Comparison of ENCODE assay signal across 8 cellular contexts in the genomic region with DNA sequence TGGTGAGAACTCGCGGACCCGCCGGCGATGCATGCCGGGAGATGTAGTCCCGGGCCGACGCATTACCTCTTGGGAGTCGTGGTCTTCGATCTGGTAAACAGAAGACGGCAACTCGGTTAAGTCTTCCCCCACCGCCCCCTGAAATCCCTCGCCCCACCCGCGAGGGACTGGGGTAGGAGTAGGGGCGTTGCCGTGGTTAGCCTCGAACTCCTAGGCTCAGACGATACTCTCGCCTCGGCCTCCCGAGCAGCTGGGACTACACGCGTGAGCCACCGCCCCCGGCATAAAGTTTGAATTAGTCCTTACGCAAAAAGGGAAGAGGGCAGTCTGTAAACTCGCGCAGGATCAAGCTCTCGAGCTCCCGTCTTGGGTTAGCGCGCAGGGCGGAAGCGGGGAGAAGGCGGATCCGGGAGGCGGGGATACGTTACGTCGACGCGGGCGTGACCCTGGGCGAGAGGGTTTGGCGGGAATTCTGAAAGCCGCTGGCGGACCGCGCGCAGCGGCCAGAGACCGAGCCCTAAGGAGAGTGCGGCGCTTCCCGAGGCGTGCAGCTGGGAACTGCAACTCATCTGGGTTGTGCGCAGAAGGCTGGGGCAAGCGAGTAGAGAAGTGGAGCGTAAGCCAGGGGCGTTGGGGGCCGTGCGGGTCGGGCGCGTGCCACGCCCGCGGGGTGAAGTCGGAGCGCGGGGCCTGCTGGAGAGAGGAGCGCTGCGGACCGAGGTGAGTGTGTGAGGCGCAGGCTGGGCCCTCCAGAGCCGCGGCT. TPM values are rescaled to one million over a fixed set of nuclear protein-coding genes. Genes with fewer than 3 reads are reported as not detected.
DNase-seq lines count a peak whose midpoint lies in the region; ATAC-seq and TF ChIP-seq lines count a peak whose summit lies in the region.

Gene RAD51 (plus strand): TSS at position 469 of the 763 bp plus-strand sequence. CDS start 3,585 bp downstream, outside the sequence.

- no peaks in the 10 kb centered on the region for H3K9me3 ChIP-seq in hepatocyte (ENCODE audit: low read depth)

- H3K4me1 ChIP-seq in hepatocyte (ENCODE audit: insufficient read depth), result peaks cover 7% of the 10 kb centered on the region

- DNase-seq in NCI-H2081 (lab: John Stamatoyannopoulos, UW), result peak; percentile 87 to 90
- peak; percentile 88 for DNase-seq in T-helper 9 cell
- DNase-seq in astrocyte of the cerebellum (ENCODE audit: low read depth), result peak; percentile 86
- peak; percentile 97 for DNase-seq in hepatocyte (ENCODE audit: low spot score)
- DNase-seq in renal cortical epithelial cell (ENCODE audit: low read depth), result peak; percentile 90
- DNase-seq in cortex of kidney (lab: John Stamatoyannopoulos, UW), result no peak

- H3K4me2 ChIP-seq in hepatocyte, result peak within 1 kb of the TSS; percentile 88

- H3K27me3 ChIP-seq in hepatocyte, result no peaks in the 10 kb centered on the region

- peak within 1 kb of the TSS; percentile 100 for H3K27ac ChIP-seq in hepatocyte

- no peak for TF ChIP-seq CTCF in astrocyte of the cerebellum (IDR thresholded peaks at IDR 0.05; ENCODE audit: low read depth, low read length, missing control alignments)
- no peak for TF ChIP-seq CTCF in hepatocyte (IDR thresholded peaks at IDR 0.05; ENCODE audit: poor library complexity)

- H4K20me1 ChIP-seq in hepatocyte (ENCODE audit: insufficient read depth, poor library complexity, severe bottlenecking), result no peaks in the 10 kb centered on the region

- ATAC-seq in GM18511 (IDR thresholded peaks at IDR 0.05; ENCODE audit: unreplicated experiment) (peak; percentile 89), HG03025 (IDR thresholded peaks at IDR 0.05; ENCODE audit: low FRiP score, unreplicated experiment) (peak; percentile 74)

- H2AFZ ChIP-seq in hepatocyte, result peak within 1 kb of the TSS; percentile 99

- no peaks in the 10 kb centered on the region for H3K9me2 ChIP-seq in hepatocyte (replicated peaks; ENCODE audit: insufficient read depth)

- in situ Hi-C loops in astrocyte of the cerebellum (cut with HindIII; ENCODE audit: low sequenced_read_pairs), result no loop called here

- peaks cover 30% of the 10 kb centered on the region for H3K79me2 ChIP-seq in hepatocyte

- H3K36me3 ChIP-seq in hepatocyte (replicated peaks; ENCODE audit: insufficient read depth, low read depth), result no peaks in the 10 kb centered on the region

- under 1% methylated on average over 75 of the region's 80 CpGs for WGBS in hepatocyte (ENCODE audit: low lambda C conversion rate, missing lambda C conversion rate)

- H3K4me3 ChIP-seq in astrocyte of the cerebellum (ENCODE audit: low read depth, low read length) (peak within 1 kb of the TSS; percentile 90), hepatocyte (peak within 1 kb of the TSS; percentile 89)

RNA-seq across cellular contexts. Expression of gene RAD51, which starts in this region (rescaled TPM):
- total RNA-seq in hepatocyte (2.0 and 5.0 TPM in 2 replicates), renal cortical epithelial cell (0.85 and 5.6 TPM in 2 replicates)
- 4.9 and 5.9 TPM in 2 replicates for polyA plus RNA-seq in hepatocyte
